Comparison of ENCODE assay signal across 12 cellular contexts in the genomic region with DNA sequence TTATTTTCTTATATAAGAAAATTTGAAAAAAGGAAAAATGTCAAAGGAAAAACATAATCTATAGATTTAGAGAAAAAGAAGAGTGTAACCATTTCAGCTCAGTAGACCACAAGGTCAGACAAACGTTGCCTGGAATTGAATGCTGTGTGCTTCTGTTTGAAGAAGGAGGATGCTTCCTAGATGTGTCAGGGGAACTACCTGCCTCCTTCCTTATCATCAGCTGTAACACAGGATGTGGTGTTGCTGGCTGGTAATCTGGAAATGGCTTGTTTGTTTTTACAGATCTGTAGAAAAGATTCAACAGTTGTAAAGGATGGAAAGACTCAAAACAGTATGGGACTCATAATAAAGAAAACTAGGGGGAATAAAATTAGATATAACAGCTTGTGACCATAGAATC.
DNase-seq lines count a peak whose midpoint lies in the region; ATAC-seq lines count a peak whose summit lies in the region.
"Had no signal": no experiment of that assay in that cellular context is flagged by ENCODE, and none has a peak within 500 bp of the region (broad histone marks: within the 10 kb centered on the region; RNA-seq: fewer than 3 reads in every experiment).

No MANE protein-coding gene starts in this region.

- no peak overlapping the region for H3K4me3 Mint-ChIP-seq in effector memory CD8-positive, alpha-beta T cell

- ATAC-seq in GM18867 (IDR thresholded peaks at IDR 0.05; ENCODE audit: unreplicated experiment) (peak; percentile 54), GM21825 (IDR thresholded peaks at IDR 0.05; ENCODE audit: unreplicated experiment) (peak; percentile 96), left cardiac atrium (no peak)
- ATAC-seq in effector memory CD8-positive, alpha-beta T cell (replicated peaks), result no peak
- ATAC-seq: SK-N-SH treated with all-trans-retinoic acid at 6 μM for 48 hours had no signal

- in situ Hi-C loops in KBM-7 (cut with MboI; ENCODE audit: low pct_unique_long_range_greater_than_20kb, low sequenced_read_pairs), result no loop called here

- H3K9me3 Mint-ChIP-seq in effector memory CD8-positive, alpha-beta T cell, result peaks cover 4 to 11% of the 10 kb centered on the region in 2 donors

- no peak overlapping the region for H3K27ac Mint-ChIP-seq in effector memory CD8-positive, alpha-beta T cell

- H3K27me3 Mint-ChIP-seq in effector memory CD8-positive, alpha-beta T cell, result no peaks in the 10 kb centered on the region

- intact Hi-C loops in left cardiac atrium (cut with DNase I), result no loop called here

- no peaks in the 10 kb centered on the region for H3K4me1 Mint-ChIP-seq in effector memory CD8-positive, alpha-beta T cell (ENCODE audit: low read depth in 2 of 2)

- DNase-seq in KBM-7 (peak; percentile 24), iris pigment epithelial cell (ENCODE audit: low read depth) (peak; percentile 27), left cardiac atrium (no peak), inferior parietal cortex (ENCODE audit: extremely low spot score) (no peak), NAMALWA (ENCODE audit: low spot score) (no peak)
- no peak for DNase-seq in effector memory CD8-positive, alpha-beta T cell
- DNase-seq: DMS153, dorsolateral prefrontal cortex, NCI-H1436 had no signal

- H3K36me3 Mint-ChIP-seq in effector memory CD8-positive, alpha-beta T cell (ENCODE audit: insufficient read depth), result no peaks in the 10 kb centered on the region

Comparison
In these comparisons a context has a peak if more than half of its experiments do, and no peak if none do; other contexts are left out.
1. ATAC-seq: peak in GM18867 (single experiment) and GM21825 (single experiment); none in effector memory CD8-positive, alpha-beta T cell (single experiment) and left cardiac atrium (0 of 2).
2. DNase-seq: peak in KBM-7 (single experiment) and iris pigment epithelial cell (single experiment); none in effector memory CD8-positive, alpha-beta T cell (0 of 3), left cardiac atrium (single experiment), inferior parietal cortex (single experiment) and NAMALWA (single experiment).